ENCODE assay signal across 4 cellular contexts in the genomic region with DNA sequence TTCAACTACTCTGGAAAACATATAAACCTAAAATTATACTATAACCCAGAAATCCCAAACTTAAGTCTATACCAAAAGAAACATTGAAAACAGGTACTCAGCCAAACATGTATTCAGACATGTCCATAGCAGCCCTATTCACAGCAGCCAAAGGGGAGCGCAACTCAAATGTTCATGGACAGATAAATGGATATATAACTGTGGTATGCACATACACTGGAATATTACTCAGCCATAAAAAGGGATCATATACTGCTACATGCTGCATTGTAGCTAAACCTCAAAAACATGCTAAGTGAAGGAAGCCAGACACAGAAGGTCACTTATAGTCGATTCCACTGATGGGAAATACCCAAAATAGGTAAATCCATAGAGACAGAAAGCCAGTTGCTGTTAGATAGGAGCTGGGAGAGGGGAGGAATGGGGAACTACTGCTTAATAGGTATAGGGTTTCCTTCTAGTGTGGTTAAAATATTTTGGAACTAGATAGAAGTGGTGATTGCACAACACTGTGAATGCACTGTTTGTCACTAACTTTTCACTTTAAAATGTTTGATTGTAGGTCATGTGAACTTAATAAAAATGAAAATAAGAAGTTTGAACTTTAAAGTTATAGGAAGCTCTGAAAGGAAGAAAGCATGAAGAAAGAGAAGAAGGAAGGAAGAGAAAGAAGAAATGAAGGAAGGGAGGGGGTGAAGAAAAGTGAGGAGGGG.
TF ChIP-seq lines count a peak whose summit lies in the region.

No MANE protein-coding gene starts in this region.

TF ChIP-seq in SK-N-SH treated with all-trans-retinoic acid at 6 μM for 48 hours, 23 proteins besides CTCF, POLR2A, EP300 and RAD21:
- TF ChIP-seq CSDC2 (CRISPR knock-in tag; IDR thresholded peaks at IDR 0.05): no peak
- TF ChIP-seq ZNF565 (CRISPR knock-in tag; conservative IDR thresholded peaks at IDR 0.05; ENCODE audit: low read depth): no peak
- TF ChIP-seq ZNF8 (CRISPR knock-in tag; IDR thresholded peaks at IDR 0.05): peak; percentile 97
- TF ChIP-seq ZFP3 (CRISPR knock-in tag; IDR thresholded peaks at IDR 0.05): no peak

TF ChIP-seq in SK-N-SH, 30 proteins besides CTCF, POLR2A, EP300 and RAD21:
- TF ChIP-seq RCOR1 (IDR thresholded peaks at IDR 0.05; ENCODE audit: low read length): no peak
- TF ChIP-seq TCF12 (IDR thresholded peaks at IDR 0.05): no peak
- TF ChIP-seq, protein P1, sequence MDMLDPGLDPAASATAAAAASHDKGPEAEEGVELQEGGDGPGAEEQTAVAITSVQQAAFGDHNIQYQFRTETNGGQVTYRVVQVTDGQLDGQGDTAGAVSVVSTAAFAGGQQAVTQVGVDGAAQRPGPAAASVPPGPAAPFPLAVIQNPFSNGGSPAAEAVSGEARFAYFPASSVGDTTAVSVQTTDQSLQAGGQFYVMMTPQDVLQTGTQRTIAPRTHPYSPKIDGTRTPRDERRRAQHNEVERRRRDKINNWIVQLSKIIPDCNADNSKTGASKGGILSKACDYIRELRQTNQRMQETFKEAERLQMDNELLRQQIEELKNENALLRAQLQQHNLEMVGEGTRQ (IDR thresholded peaks at IDR 0.05; ENCODE audit: borderline replicate concordance, low read depth, low read length): no peak
- TF ChIP-seq FOXM1 (IDR thresholded peaks at IDR 0.05; ENCODE audit: low read depth): no peak
- no peak for TF ChIP-seq POLR2AphosphoS5 (IDR thresholded peaks at IDR 0.05; ENCODE audit: low read depth, low read length)

TF ChIP-seq in IMR-90, 13 proteins besides CTCF, POLR2A, EP300 and RAD21:
- TF ChIP-seq CEBPB (IDR thresholded peaks at IDR 0.05; ENCODE audit: low read depth, low read length): peak; percentile 73
- TF ChIP-seq, protein P1 (IDR thresholded peaks at IDR 0.05; ENCODE audit: low read depth, low read length): no peak
- TF ChIP-seq, protein P2, sequence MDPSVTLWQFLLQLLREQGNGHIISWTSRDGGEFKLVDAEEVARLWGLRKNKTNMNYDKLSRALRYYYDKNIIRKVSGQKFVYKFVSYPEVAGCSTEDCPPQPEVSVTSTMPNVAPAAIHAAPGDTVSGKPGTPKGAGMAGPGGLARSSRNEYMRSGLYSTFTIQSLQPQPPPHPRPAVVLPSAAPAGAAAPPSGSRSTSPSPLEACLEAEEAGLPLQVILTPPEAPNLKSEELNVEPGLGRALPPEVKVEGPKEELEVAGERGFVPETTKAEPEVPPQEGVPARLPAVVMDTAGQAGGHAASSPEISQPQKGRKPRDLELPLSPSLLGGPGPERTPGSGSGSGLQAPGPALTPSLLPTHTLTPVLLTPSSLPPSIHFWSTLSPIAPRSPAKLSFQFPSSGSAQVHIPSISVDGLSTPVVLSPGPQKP (IDR thresholded peaks at IDR 0.05; ENCODE audit: borderline replicate concordance, low read depth, low read length): no peak

TF ChIP-seq in H1, 55 proteins besides CTCF, POLR2A, EP300 and RAD21:
- TF ChIP-seq KDM1A (IDR thresholded peaks at IDR 0.05; ENCODE audit: borderline replicate concordance, low read length) (0 out of 2 replicates have a peak, but pooled peaks have one; percentile 11), NANOG (IDR thresholded peaks at IDR 0.05; ENCODE audit: insufficient read depth, low read depth, low read length, poor library complexity, severe bottlenecking) (no peak)
